ENCODE assay signal across 1 cellular context in genomic region chr9:134176599-134176968, GRCh38.
TF ChIP-seq lines count a peak whose summit lies in the region.

No MANE protein-coding gene starts in this region.

TF ChIP-seq in HEK293, 187 proteins besides CTCF, POLR2A, EP300 and RAD21 (continued from another document):
- no peak for TF ChIP-seq HIC1 (tag by site-specific recombination; IDR thresholded peaks at IDR 0.05)
- no peak for TF ChIP-seq ZNF223 (tag by site-specific recombination; IDR thresholded peaks at IDR 0.05)
- no peak for TF ChIP-seq ZNF704 (tag by site-specific recombination; IDR thresholded peaks at IDR 0.05)
- no peak for TF ChIP-seq ZNF555 (tag by site-specific recombination; conservative IDR thresholded peaks at IDR 0.05)
- TF ChIP-seq MZF1 (tag by site-specific recombination; IDR thresholded peaks at IDR 0.05; ENCODE audit: borderline replicate concordance): no peak
- no peak for TF ChIP-seq ZBTB6 (tag by site-specific recombination; IDR thresholded peaks at IDR 0.05)
- no peak for TF ChIP-seq TRIM28 (IDR thresholded peaks at IDR 0.05; ENCODE audit: borderline replicate concordance, low read length)
- no peak for TF ChIP-seq MEIS1 (CRISPR knock-in tag; IDR thresholded peaks at IDR 0.05; ENCODE audit: borderline replicate concordance)
- no peak for TF ChIP-seq ZNF10 (tag by site-specific recombination; IDR thresholded peaks at IDR 0.05)
- TF ChIP-seq TSHZ1 (tag by site-specific recombination; IDR thresholded peaks at IDR 0.05; ENCODE audit: borderline replicate concordance): no peak
- TF ChIP-seq ZNF311 (tag by site-specific recombination; IDR thresholded peaks at IDR 0.05; ENCODE audit: borderline replicate concordance): no peak
- no peak for TF ChIP-seq ZNF549 (tag by site-specific recombination; IDR thresholded peaks at IDR 0.05)
- no peak for TF ChIP-seq ZNF404 (tag by site-specific recombination; IDR thresholded peaks at IDR 0.05)
- no peak for TF ChIP-seq PBX3 (CRISPR knock-in tag; IDR thresholded peaks at IDR 0.05)
- TF ChIP-seq GLI2 (tag by site-specific recombination; IDR thresholded peaks at IDR 0.05; ENCODE audit: borderline replicate concordance, low read depth): no peak
- no peak for TF ChIP-seq ZNF621 (tag by site-specific recombination; IDR thresholded peaks at IDR 0.05)
- TF ChIP-seq ZXDB (tag by site-specific recombination; IDR thresholded peaks at IDR 0.05): no peak
- no peak for TF ChIP-seq ZNF26 (tag by site-specific recombination; IDR thresholded peaks at IDR 0.05)
- TF ChIP-seq WT1 (tag by site-specific recombination; IDR thresholded peaks at IDR 0.05): peak; percentile 53; the same call in 1 of the 2 replicates
- no peak for TF ChIP-seq ZNF114 (tag by site-specific recombination; IDR thresholded peaks at IDR 0.05)
- TF ChIP-seq GLIS1 (tag by site-specific recombination; IDR thresholded peaks at IDR 0.05): peak; percentile 97
- TF ChIP-seq PATZ1 (tag by site-specific recombination; IDR thresholded peaks at IDR 0.05): peak; percentile 67
- TF ChIP-seq ZNF514 (tag by site-specific recombination; IDR thresholded peaks at IDR 0.05): no peak
- TF ChIP-seq ZNF398 (tag by site-specific recombination; IDR thresholded peaks at IDR 0.05): peak; percentile 65
- no peak for TF ChIP-seq YY2 (tag by site-specific recombination; IDR thresholded peaks at IDR 0.05)
- TF ChIP-seq ZNF133 (tag by site-specific recombination; IDR thresholded peaks at IDR 0.05): no peak
- no peak for TF ChIP-seq ZNF530 (tag by site-specific recombination; IDR thresholded peaks at IDR 0.05; ENCODE audit: low read depth)
- TF ChIP-seq ZNF426 (tag by site-specific recombination; IDR thresholded peaks at IDR 0.05): no peak
- no peak for TF ChIP-seq KLF1 (tag by site-specific recombination; IDR thresholded peaks at IDR 0.05)
- no peak for TF ChIP-seq ZBTB17 (tag by site-specific recombination; IDR thresholded peaks at IDR 0.05)
- TF ChIP-seq ZNF18 (tag by site-specific recombination; IDR thresholded peaks at IDR 0.05): no peak
- TF ChIP-seq KLF17 (tag by site-specific recombination; IDR thresholded peaks at IDR 0.05): no peak
- TF ChIP-seq IKZF3 (tag by site-specific recombination; IDR thresholded peaks at IDR 0.05): no peak
- TF ChIP-seq ZNF560 (tag by site-specific recombination; IDR thresholded peaks at IDR 0.05; ENCODE audit: borderline replicate concordance): no peak
- no peak for TF ChIP-seq HOXC10 (CRISPR knock-in tag; IDR thresholded peaks at IDR 0.05)
- TF ChIP-seq ZNF394 (tag by site-specific recombination; IDR thresholded peaks at IDR 0.05; ENCODE audit: borderline replicate concordance): no peak
- no peak for TF ChIP-seq ZNF37A (tag by site-specific recombination; IDR thresholded peaks at IDR 0.05)
- TF ChIP-seq ZNF473 (tag by site-specific recombination; IDR thresholded peaks at IDR 0.05): no peak
- no peak for TF ChIP-seq ZBTB44 (tag by site-specific recombination; IDR thresholded peaks at IDR 0.05)
- no peak for TF ChIP-seq PRDM1 (tag by site-specific recombination; IDR thresholded peaks at IDR 0.05)
- TF ChIP-seq SALL2 (tag by site-specific recombination; IDR thresholded peaks at IDR 0.05; ENCODE audit: borderline replicate concordance): no peak
- TF ChIP-seq ZBTB8A (tag by site-specific recombination; IDR thresholded peaks at IDR 0.05): no peak
- no peak for TF ChIP-seq ZNF341 (tag by site-specific recombination; IDR thresholded peaks at IDR 0.05; ENCODE audit: low read depth)
- no peak for TF ChIP-seq ZNF214 (tag by site-specific recombination; IDR thresholded peaks at IDR 0.05; ENCODE audit: borderline replicate concordance)
